Comparison of ENCODE assay signal across 1 cellular context in the genomic region with DNA sequence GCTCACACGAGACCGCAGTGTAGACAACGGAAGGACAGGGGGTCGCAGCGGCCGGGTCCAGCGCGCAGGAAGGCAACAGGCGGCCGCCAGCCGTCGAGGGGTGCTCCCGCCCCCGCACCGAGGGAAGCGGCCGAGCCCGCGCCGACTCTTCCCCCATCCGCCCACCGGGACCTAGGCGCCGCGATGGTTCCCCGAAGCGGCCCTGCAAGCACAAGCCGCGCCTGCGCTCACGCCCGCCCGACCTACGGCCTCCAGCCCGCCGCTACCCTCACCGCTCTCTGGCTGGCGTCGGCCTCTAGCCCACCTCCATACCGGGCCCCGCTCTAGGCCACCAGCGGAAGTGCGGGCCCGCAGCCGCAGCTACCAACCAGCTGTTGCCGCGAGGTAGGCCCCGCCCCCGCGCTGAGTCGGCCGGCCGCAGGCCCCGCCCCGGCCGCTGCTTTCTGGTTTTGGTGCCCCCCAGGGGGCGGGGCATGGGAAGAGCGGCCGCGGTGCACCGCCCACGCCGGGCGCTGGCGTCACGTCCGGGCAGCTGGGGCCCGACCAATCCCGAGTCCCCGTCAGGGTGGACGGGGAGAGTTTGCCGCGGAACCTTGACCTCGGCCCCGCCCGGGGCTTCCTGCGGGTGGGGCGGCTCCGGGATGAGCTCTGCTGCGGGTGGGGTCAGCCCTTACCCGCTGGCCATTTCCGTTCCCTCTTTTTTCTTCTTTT.
TF ChIP-seq lines count a peak whose summit lies in the region.

A gene with protein sequence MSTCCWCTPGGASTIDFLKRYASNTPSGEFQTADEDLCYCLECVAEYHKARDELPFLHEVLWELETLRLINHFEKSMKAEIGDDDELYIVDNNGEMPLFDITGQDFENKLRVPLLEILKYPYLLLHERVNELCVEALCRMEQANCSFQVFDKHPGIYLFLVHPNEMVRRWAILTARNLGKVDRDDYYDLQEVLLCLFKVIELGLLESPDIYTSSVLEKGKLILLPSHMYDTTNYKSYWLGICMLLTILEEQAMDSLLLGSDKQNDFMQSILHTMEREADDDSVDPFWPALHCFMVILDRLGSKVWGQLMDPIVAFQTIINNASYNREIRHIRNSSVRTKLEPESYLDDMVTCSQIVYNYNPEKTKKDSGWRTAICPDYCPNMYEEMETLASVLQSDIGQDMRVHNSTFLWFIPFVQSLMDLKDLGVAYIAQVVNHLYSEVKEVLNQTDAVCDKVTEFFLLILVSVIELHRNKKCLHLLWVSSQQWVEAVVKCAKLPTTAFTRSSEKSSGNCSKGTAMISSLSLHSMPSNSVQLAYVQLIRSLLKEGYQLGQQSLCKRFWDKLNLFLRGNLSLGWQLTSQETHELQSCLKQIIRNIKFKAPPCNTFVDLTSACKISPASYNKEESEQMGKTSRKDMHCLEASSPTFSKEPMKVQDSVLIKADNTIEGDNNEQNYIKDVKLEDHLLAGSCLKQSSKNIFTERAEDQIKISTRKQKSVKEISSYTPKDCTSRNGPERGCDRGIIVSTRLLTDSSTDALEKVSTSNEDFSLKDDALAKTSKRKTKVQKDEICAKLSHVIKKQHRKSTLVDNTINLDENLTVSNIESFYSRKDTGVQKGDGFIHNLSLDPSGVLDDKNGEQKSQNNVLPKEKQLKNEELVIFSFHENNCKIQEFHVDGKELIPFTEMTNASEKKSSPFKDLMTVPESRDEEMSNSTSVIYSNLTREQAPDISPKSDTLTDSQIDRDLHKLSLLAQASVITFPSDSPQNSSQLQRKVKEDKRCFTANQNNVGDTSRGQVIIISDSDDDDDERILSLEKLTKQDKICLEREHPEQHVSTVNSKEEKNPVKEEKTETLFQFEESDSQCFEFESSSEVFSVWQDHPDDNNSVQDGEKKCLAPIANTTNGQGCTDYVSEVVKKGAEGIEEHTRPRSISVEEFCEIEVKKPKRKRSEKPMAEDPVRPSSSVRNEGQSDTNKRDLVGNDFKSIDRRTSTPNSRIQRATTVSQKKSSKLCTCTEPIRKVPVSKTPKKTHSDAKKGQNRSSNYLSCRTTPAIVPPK (N-terminal part only) (minus strand): TSS at position 342 of the 711 bp plus-strand sequence. CDS start 5,558 bp downstream, outside the sequence.

TF ChIP-seq in K562, 482 proteins besides CTCF, POLR2A, EP300 and RAD21 (continued from another document and continues in another):
- TF ChIP-seq, protein P1, sequence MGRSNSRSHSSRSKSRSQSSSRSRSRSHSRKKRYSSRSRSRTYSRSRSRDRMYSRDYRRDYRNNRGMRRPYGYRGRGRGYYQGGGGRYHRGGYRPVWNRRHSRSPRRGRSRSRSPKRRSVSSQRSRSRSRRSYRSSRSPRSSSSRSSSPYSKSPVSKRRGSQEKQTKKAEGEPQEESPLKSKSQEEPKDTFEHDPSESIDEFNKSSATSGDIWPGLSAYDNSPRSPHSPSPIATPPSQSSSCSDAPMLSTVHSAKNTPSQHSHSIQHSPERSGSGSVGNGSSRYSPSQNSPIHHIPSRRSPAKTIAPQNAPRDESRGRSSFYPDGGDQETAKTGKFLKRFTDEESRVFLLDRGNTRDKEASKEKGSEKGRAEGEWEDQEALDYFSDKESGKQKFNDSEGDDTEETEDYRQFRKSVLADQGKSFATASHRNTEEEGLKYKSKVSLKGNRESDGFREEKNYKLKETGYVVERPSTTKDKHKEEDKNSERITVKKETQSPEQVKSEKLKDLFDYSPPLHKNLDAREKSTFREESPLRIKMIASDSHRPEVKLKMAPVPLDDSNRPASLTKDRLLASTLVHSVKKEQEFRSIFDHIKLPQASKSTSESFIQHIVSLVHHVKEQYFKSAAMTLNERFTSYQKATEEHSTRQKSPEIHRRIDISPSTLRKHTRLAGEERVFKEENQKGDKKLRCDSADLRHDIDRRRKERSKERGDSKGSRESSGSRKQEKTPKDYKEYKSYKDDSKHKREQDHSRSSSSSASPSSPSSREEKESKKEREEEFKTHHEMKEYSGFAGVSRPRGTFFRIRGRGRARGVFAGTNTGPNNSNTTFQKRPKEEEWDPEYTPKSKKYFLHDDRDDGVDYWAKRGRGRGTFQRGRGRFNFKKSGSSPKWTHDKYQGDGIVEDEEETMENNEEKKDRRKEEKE (IDR thresholded peaks at IDR 0.05; ENCODE audit: borderline replicate concordance in 1 of 2, control insufficient read depth in 1 of 2, low read depth in 2 of 2, low read length in 1 of 2), result no peak
- no peak for TF ChIP-seq ZNF431 (CRISPR knock-in tag; IDR thresholded peaks at IDR 0.05)
- TF ChIP-seq ZNF717 (CRISPR knock-in tag; IDR thresholded peaks at IDR 0.05), result no peak
- TF ChIP-seq, protein P2, sequence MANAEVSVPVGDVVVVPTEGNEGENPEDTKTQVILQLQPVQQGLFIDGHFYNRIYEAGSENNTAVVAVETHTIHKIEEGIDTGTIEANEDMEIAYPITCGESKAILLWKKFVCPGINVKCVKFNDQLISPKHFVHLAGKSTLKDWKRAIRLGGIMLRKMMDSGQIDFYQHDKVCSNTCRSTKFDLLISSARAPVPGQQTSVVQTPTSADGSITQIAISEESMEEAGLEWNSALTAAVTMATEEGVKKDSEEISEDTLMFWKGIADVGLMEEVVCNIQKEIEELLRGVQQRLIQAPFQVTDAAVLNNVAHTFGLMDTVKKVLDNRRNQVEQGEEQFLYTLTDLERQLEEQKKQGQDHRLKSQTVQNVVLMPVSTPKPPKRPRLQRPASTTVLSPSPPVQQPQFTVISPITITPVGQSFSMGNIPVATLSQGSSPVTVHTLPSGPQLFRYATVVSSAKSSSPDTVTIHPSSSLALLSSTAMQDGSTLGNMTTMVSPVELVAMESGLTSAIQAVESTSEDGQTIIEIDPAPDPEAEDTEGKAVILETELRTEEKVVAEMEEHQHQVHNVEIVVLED (CRISPR knock-in tag; IDR thresholded peaks at IDR 0.05), result no peak
- TF ChIP-seq NCOA6 (IDR thresholded peaks at IDR 0.05), result peak; percentile 94
- TF ChIP-seq ZFP36 (IDR thresholded peaks at IDR 0.05; ENCODE audit: low read depth, low read length, partially characterized antibody), result peak; percentile 2
- TF ChIP-seq BRD9 (IDR thresholded peaks at IDR 0.05; ENCODE audit: low read depth, partially characterized antibody), result peak; percentile 72
- TF ChIP-seq PRPF4 (IDR thresholded peaks at IDR 0.05; ENCODE audit: insufficient read depth, low read depth, low read length, poor library complexity, severe bottlenecking), result peak; percentile 44
- TF ChIP-seq, protein P3, sequence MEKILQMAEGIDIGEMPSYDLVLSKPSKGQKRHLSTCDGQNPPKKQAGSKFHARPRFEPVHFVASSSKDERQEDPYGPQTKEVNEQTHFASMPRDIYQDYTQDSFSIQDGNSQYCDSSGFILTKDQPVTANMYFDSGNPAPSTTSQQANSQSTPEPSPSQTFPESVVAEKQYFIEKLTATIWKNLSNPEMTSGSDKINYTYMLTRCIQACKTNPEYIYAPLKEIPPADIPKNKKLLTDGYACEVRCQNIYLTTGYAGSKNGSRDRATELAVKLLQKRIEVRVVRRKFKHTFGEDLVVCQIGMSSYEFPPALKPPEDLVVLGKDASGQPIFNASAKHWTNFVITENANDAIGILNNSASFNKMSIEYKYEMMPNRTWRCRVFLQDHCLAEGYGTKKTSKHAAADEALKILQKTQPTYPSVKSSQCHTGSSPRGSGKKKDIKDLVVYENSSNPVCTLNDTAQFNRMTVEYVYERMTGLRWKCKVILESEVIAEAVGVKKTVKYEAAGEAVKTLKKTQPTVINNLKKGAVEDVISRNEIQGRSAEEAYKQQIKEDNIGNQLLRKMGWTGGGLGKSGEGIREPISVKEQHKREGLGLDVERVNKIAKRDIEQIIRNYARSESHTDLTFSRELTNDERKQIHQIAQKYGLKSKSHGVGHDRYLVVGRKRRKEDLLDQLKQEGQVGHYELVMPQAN (IDR thresholded peaks at IDR 0.05; ENCODE audit: borderline replicate concordance), result peak; percentile 66; the same call in 1 of the 2 replicates
- TF ChIP-seq SPI1 (IDR thresholded peaks at IDR 0.05; ENCODE audit: borderline replicate concordance, low read depth, low read length), result peak; percentile 76; the same call in 1 of the 2 replicates
- no peak for TF ChIP-seq PYGO2 (tag; IDR thresholded peaks at IDR 0.05)
- no peak; a peak in 1 of 4 replicates for TF ChIP-seq RCOR1 (IDR thresholded peaks at IDR 0.05; ENCODE audit: borderline replicate concordance in 1 of 2, low read depth in 2 of 2, low read length in 2 of 2)
- TF ChIP-seq NFXL1 (CRISPR knock-in tag; IDR thresholded peaks at IDR 0.05), result no peak
- no peak for TF ChIP-seq ZNF239 (CRISPR knock-in tag; IDR thresholded peaks at IDR 0.05)
- TF ChIP-seq NFE2L1 (tag; IDR thresholded peaks at IDR 0.05; ENCODE audit: borderline replicate concordance, low read depth), result no peak
- TF ChIP-seq, protein P4, sequence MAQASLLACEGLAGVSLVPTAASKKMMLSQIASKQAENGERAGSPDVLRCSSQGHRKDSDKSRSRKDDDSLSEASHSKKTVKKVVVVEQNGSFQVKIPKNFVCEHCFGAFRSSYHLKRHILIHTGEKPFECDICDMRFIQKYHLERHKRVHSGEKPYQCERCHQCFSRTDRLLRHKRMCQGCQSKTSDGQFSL (CRISPR knock-in tag; IDR thresholded peaks at IDR 0.05), result no peak; the same call in 1 of the 2 replicates
- TF ChIP-seq, protein P4 (tag; IDR thresholded peaks at IDR 0.05), result no peak
- TF ChIP-seq ZBTB1 (CRISPR knock-in tag; IDR thresholded peaks at IDR 0.05; ENCODE audit: borderline replicate concordance, low read depth), result peak; percentile 76; the same call in 1 of the 2 replicates
- no peak for TF ChIP-seq ARNT (IDR thresholded peaks at IDR 0.05)
- TF ChIP-seq, protein P5, sequence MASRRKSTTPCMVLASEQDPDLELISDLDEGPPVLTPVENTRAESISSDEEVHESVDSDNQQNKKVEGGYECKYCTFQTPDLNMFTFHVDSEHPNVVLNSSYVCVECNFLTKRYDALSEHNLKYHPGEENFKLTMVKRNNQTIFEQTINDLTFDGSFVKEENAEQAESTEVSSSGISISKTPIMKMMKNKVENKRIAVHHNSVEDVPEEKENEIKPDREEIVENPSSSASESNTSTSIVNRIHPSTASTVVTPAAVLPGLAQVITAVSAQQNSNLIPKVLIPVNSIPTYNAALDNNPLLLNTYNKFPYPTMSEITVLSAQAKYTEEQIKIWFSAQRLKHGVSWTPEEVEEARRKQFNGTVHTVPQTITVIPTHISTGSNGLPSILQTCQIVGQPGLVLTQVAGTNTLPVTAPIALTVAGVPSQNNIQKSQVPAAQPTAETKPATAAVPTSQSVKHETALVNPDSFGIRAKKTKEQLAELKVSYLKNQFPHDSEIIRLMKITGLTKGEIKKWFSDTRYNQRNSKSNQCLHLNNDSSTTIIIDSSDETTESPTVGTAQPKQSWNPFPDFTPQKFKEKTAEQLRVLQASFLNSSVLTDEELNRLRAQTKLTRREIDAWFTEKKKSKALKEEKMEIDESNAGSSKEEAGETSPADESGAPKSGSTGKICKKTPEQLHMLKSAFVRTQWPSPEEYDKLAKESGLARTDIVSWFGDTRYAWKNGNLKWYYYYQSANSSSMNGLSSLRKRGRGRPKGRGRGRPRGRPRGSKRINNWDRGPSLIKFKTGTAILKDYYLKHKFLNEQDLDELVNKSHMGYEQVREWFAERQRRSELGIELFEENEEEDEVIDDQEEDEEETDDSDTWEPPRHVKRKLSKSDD (conservative IDR thresholded peaks at IDR 0.05; ENCODE audit: low read length), result no peak
- TF ChIP-seq, protein P6, sequence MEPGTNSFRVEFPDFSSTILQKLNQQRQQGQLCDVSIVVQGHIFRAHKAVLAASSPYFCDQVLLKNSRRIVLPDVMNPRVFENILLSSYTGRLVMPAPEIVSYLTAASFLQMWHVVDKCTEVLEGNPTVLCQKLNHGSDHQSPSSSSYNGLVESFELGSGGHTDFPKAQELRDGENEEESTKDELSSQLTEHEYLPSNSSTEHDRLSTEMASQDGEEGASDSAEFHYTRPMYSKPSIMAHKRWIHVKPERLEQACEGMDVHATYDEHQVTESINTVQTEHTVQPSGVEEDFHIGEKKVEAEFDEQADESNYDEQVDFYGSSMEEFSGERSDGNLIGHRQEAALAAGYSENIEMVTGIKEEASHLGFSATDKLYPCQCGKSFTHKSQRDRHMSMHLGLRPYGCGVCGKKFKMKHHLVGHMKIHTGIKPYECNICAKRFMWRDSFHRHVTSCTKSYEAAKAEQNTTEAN (CRISPR knock-in tag; IDR thresholded peaks at IDR 0.05), result no peak
- no peak for TF ChIP-seq BMI1 (IDR thresholded peaks at IDR 0.05; ENCODE audit: low read length)
- no peak for TF ChIP-seq ZNF766 (CRISPR knock-in tag; conservative IDR thresholded peaks at IDR 0.05)
- TF ChIP-seq, protein P7, sequence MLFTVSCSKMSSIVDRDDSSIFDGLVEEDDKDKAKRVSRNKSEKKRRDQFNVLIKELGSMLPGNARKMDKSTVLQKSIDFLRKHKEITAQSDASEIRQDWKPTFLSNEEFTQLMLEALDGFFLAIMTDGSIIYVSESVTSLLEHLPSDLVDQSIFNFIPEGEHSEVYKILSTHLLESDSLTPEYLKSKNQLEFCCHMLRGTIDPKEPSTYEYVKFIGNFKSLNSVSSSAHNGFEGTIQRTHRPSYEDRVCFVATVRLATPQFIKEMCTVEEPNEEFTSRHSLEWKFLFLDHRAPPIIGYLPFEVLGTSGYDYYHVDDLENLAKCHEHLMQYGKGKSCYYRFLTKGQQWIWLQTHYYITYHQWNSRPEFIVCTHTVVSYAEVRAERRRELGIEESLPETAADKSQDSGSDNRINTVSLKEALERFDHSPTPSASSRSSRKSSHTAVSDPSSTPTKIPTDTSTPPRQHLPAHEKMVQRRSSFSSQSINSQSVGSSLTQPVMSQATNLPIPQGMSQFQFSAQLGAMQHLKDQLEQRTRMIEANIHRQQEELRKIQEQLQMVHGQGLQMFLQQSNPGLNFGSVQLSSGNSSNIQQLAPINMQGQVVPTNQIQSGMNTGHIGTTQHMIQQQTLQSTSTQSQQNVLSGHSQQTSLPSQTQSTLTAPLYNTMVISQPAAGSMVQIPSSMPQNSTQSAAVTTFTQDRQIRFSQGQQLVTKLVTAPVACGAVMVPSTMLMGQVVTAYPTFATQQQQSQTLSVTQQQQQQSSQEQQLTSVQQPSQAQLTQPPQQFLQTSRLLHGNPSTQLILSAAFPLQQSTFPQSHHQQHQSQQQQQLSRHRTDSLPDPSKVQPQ (CRISPR knock-in tag; IDR thresholded peaks at IDR 0.05; ENCODE audit: borderline replicate concordance), result no peak
- peak in 1 of 2 experiments; percentile 20; a peak in 1 of 4 replicates for TF ChIP-seq SRF (CRISPR knock-in tag; IDR thresholded peaks at IDR 0.05)
- TF ChIP-seq SRSF9 (IDR thresholded peaks at IDR 0.05; ENCODE audit: borderline replicate concordance, low read depth, low read length), result no peak
- TF ChIP-seq HDAC6 (IDR thresholded peaks at IDR 0.05; ENCODE audit: low read depth, low read length), result no peak
- no peak for TF ChIP-seq WHSC1 (IDR thresholded peaks at IDR 0.05; ENCODE audit: low read length)
- TF ChIP-seq ESRRA (IDR thresholded peaks at IDR 0.05; ENCODE audit: borderline replicate concordance, low read depth), result peak; percentile 75; the same call in 1 of the 2 replicates
- TF ChIP-seq ZNF57 (CRISPR knock-in tag; IDR thresholded peaks at IDR 0.05), result no peak
- TF ChIP-seq, protein P8, sequence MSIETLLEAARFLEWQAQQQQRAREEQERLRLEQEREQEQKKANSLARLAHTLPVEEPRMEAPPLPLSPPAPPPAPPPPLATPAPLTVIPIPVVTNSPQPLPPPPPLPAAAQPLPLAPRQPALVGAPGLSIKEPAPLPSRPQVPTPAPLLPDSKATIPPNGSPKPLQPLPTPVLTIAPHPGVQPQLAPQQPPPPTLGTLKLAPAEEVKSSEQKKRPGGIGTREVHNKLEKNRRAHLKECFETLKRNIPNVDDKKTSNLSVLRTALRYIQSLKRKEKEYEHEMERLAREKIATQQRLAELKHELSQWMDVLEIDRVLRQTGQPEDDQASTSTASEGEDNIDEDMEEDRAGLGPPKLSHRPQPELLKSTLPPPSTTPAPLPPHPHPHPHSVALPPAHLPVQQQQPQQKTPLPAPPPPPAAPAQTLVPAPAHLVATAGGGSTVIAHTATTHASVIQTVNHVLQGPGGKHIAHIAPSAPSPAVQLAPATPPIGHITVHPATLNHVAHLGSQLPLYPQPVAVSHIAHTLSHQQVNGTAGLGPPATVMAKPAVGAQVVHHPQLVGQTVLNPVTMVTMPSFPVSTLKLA (conservative IDR thresholded peaks at IDR 0.05), result peak; percentile 39 to 75; a peak in 3 of 4 replicates
